In genomic region chr9:99624499-99625233, GRCh38 we compare ENCODE assay signal across 8 cellular contexts.
"Had no signal": no experiment of that assay in that cellular context is flagged by ENCODE, and none has a peak within 500 bp of the region (broad histone marks: within the 10 kb centered on the region; RNA-seq: fewer than 3 reads in every experiment).

No MANE protein-coding gene starts in this region.

- H2AFZ ChIP-seq: GM23248 had no signal

- H3K4me3 Mint-ChIP-seq: H9, IgD-negative memory B cell had no signal

- H3K9me3 Mint-ChIP-seq: H9, IgD-negative memory B cell had no signal

- H3K27ac ChIP-seq: GM23248, HL-60 had no signal

- H3K4me3 ChIP-seq: GM23248 had no signal

- H3K36me3 Mint-ChIP-seq: IgD-negative memory B cell had no signal

- H3K27ac Mint-ChIP-seq: H9, IgD-negative memory B cell had no signal

- H3K9ac ChIP-seq: GM23248 had no signal

- FAIRE-seq: H54 had no signal

- DNase-seq: GM23248, GOT3, H9, HCEC 1CT, KG1 had no signal
